24 cellular contexts compared by ENCODE assay signal in genomic region chr9:76101472-76101871, GRCh38.
DNase-seq lines count a peak whose midpoint lies in the region; ATAC-seq and TF ChIP-seq lines count a peak whose summit lies in the region.
"Had no signal": no experiment of that assay in that cellular context is flagged by ENCODE, and none has a peak within 500 bp of the region (broad histone marks: within the 10 kb centered on the region; RNA-seq: fewer than 3 reads in every experiment).

No MANE protein-coding gene starts in this region.

- H3K9me3 ChIP-seq in hepatocyte (ENCODE audit: low read depth): no peaks in the 10 kb centered on the region
- H3K9me3 ChIP-seq in PC-3 (ENCODE audit: low read length): no peaks in the 10 kb centered on the region
- no peaks in the 10 kb centered on the region for H3K9me3 ChIP-seq in H9 (ENCODE audit: control insufficient read depth, low read depth, low read length)
- no peaks in the 10 kb centered on the region for H3K9me3 ChIP-seq in lower lobe of right lung
- H3K9me3 ChIP-seq: Caco-2, HAP-1 had no signal

- BruUV-seq in PC-3 (replicated peaks; lab: Mats Ljungman, UMichigan): no TSS peak

- H2BK20ac ChIP-seq in H9 (ENCODE audit: low read depth, low read length, poor library complexity, severe bottlenecking): no peak overlapping the region

- peak overlapping the region; percentile 24 for H3K27ac Mint-ChIP-seq in activated naive CD8-positive, alpha-beta T cell
- no peak overlapping the region for H3K27ac Mint-ChIP-seq in activated naive CD8-positive, alpha-beta T cell treated with anti-CD3 and anti-CD28 coated beads, Interleukin-2, amount 50 U/mL, for 24 hours
- no peak overlapping the region; a peak in 3 of 7 replicates for H3K27ac Mint-ChIP-seq in H9

- POLR2A ChIA-PET in PC-3 (lab: Charles Lee; ENCODE audit: unreplicated experiment): no interaction called here

- DNase-seq in activated naive CD8-positive, alpha-beta T cell treated with anti-CD3 and anti-CD28 coated beads, Interleukin-2, amount 50 U/mL, for 24 hours: no peak
- DNase-seq in hepatocyte (ENCODE audit: low spot score): no peak
- DNase-seq in PC-3: no peak
- no peak for DNase-seq in H9
- DNase-seq in lower lobe of right lung: no peak
- DNase-seq in NCI-H2227 treated with DMSO at 0.1 percent for 48 hours (lab: John Stamatoyannopoulos, UW): no peak
- DNase-seq: 8988T; Caco-2; CD4-positive, alpha-beta memory T cell; DMS 273 treated with DMSO at 0.1 percent for 48 hours; DMS79 treated with DMSO at 0.1 percent for 48 hours; KG1; NCI-H1092; NCI-H1436; NCI-H187 treated with DMSO at 0.1 percent for 48 hours; NCI-H2107; NCI-H510A treated with DMSO at 0.1 percent for 48 hours; NCI-H748 treated with DMSO at 0.1 percent for 48 hours; NK-92 treated with Interleukin-12 subunit alpha and Interleukin-12 subunit beta, amount 100 ng/mL, for 24 hours had no signal

- H4K8ac ChIP-seq in H9 (replicated peaks; ENCODE audit: insufficient read length, low read depth, low read length): no peak overlapping the region

- no peaks in the 10 kb centered on the region for H3K27me3 Mint-ChIP-seq in activated naive CD8-positive, alpha-beta T cell
- H3K27me3 Mint-ChIP-seq in activated naive CD8-positive, alpha-beta T cell treated with anti-CD3 and anti-CD28 coated beads, Interleukin-2, amount 50 U/mL, for 24 hours: no peaks in the 10 kb centered on the region
- H3K27me3 Mint-ChIP-seq in H9 (ENCODE audit: low read depth): no peaks in the 10 kb centered on the region

- H3T11ph ChIP-seq in H9 (ENCODE audit: low read length): no peak overlapping the region

- peaks cover 19% of the 10 kb centered on the region for H3K4me1 ChIP-seq in hepatocyte (ENCODE audit: insufficient read depth)
- peaks cover 9% of the 10 kb centered on the region for H3K4me1 ChIP-seq in rectal smooth muscle tissue (ENCODE audit: control insufficient read depth, insufficient read depth, low read length)
- no peaks in the 10 kb centered on the region for H3K4me1 ChIP-seq in PC-3 (ENCODE audit: insufficient read depth, low read length)
- H3K4me1 ChIP-seq in H9 (ENCODE audit: insufficient read depth, low read length): peaks cover 3% of the 10 kb centered on the region; the same call in 1 of the 2 replicates
- H3K4me1 ChIP-seq in lower lobe of right lung: peaks cover 21% of the 10 kb centered on the region
- H3K4me1 ChIP-seq: BLaER1 treated with 17β-estradiol and CSF1 and Interleukin-3, amounts not matched to agents 10 nM and 100 nM; Caco-2; HAP-1 had no signal

- H3K4ac ChIP-seq in H9 (ENCODE audit: low read depth, low read length): no peak overlapping the region

- no peak overlapping the region for H3K56ac ChIP-seq in H9 (ENCODE audit: insufficient read length, low read depth, low read length)

- H2BK15ac ChIP-seq in H9 (ENCODE audit: low read depth, low read length): no peak overlapping the region

- 78% methylated on average over 1 of the region's 1 CpG for WGBS in hepatocyte (ENCODE audit: low lambda C conversion rate, missing lambda C conversion rate)
- WGBS in H9 (ENCODE audit: extremely low coverage, insufficient read length, low lambda C conversion rate): no CpG with 5 or more reads among the region's 1 CpG

- CTCF ChIA-PET in PC-3 (lab: Charles Lee): no interaction called here

- H3K9ac ChIP-seq in rectal smooth muscle tissue (ENCODE audit: low read length): no peak overlapping the region
- no peak overlapping the region for H3K9ac ChIP-seq in PC-3 (ENCODE audit: low read length)
- H3K9ac ChIP-seq in H9 (ENCODE audit: extremely low read depth, insufficient read length, low read length): no peak overlapping the region
- H3K9ac ChIP-seq: BLaER1 treated with 17β-estradiol and CSF1 and Interleukin-3, amounts not matched to agents 10 nM and 100 nM had no signal

- no peaks in the 10 kb centered on the region for H3K79me1 ChIP-seq in H9 (ENCODE audit: insufficient read depth, low read depth, low read length, poor library complexity, severe bottlenecking)

- H3K36me3 Mint-ChIP-seq in activated naive CD8-positive, alpha-beta T cell: peaks cover 42% of the 10 kb centered on the region
- peaks cover 6% of the 10 kb centered on the region for H3K36me3 Mint-ChIP-seq in activated naive CD8-positive, alpha-beta T cell treated with anti-CD3 and anti-CD28 coated beads, Interleukin-2, amount 50 U/mL, for 24 hours (ENCODE audit: low read depth)
- H3K36me3 Mint-ChIP-seq in H9 (ENCODE audit: insufficient read depth in 1 of 3, low read depth in 3 of 3): peaks cover 0 to 2% (median 0%) of the 10 kb centered on the region in 3 experiments; a peak in 2 of 7 replicates

- H4K20me1 ChIP-seq in hepatocyte (ENCODE audit: insufficient read depth, poor library complexity, severe bottlenecking): no peaks in the 10 kb centered on the region
- H4K20me1 ChIP-seq in PC-3 (ENCODE audit: low read length): no peaks in the 10 kb centered on the region
- no peaks in the 10 kb centered on the region for H4K20me1 ChIP-seq in H9 (ENCODE audit: control insufficient read depth, insufficient read depth, insufficient read length)
- H4K20me1 ChIP-seq: BLaER1 treated with 17β-estradiol and CSF1 and Interleukin-3, amounts not matched to agents 10 nM and 100 nM had no signal

- H3K36me3 ChIP-seq in hepatocyte (replicated peaks; ENCODE audit: insufficient read depth, low read depth) (no peaks in the 10 kb centered on the region), rectal smooth muscle tissue (ENCODE audit: control insufficient read depth, insufficient read depth, low read length) (peaks cover 2% of the 10 kb centered on the region), PC-3 (ENCODE audit: low read depth, low read length) (no peaks in the 10 kb centered on the region), lower lobe of right lung (peaks cover 13% of the 10 kb centered on the region)
- H3K36me3 ChIP-seq: BLaER1 treated with 17β-estradiol and CSF1 and Interleukin-3, amounts not matched to agents 10 nM and 100 nM; HAP-1 had no signal

- TF ChIP-seq CTCF in hepatocyte (IDR thresholded peaks at IDR 0.05; ENCODE audit: poor library complexity) (no peak), PC-3 (conservative IDR thresholded peaks at IDR 0.05; ENCODE audit: low read depth, low read length) (no peak), H9 (conservative IDR thresholded peaks at IDR 0.05) (no peak), lower lobe of right lung (IDR thresholded peaks at IDR 0.05) (no peak)

- no peaks in the 10 kb centered on the region for H3F3A ChIP-seq in PC-3 (ENCODE audit: low read length, unreplicated experiment)

- H2BK5ac ChIP-seq in H9 (ENCODE audit: insufficient read length, low read length): no peak overlapping the region

- H3K4me3 ChIP-seq in hepatocyte (no peak overlapping the region), rectal smooth muscle tissue (ENCODE audit: low read length) (no peak overlapping the region), PC-3 (ENCODE audit: low read length) (no peak overlapping the region), lower lobe of right lung (no peak overlapping the region)
- H3K4me3 ChIP-seq: BLaER1 treated with 17β-estradiol and CSF1 and Interleukin-3, amounts not matched to agents 10 nM and 100 nM; HAP-1 had no signal

- peaks cover 16% of the 10 kb centered on the region for H3K4me1 Mint-ChIP-seq in activated naive CD8-positive, alpha-beta T cell (ENCODE audit: low read depth)
- H3K4me1 Mint-ChIP-seq in activated naive CD8-positive, alpha-beta T cell treated with anti-CD3 and anti-CD28 coated beads, Interleukin-2, amount 50 U/mL, for 24 hours: peaks cover 3% of the 10 kb centered on the region
- peaks cover 6 to 10% of the 10 kb centered on the region in 2 experiments for H3K4me1 Mint-ChIP-seq in H9

- H2AFZ ChIP-seq in hepatocyte: no peak overlapping the region
- no peak overlapping the region for H2AFZ ChIP-seq in PC-3 (ENCODE audit: low read length)
- no peak overlapping the region for H2AFZ ChIP-seq in H9 (ENCODE audit: low read length)

- H3K4me3 Mint-ChIP-seq in activated naive CD8-positive, alpha-beta T cell: no peak overlapping the region
- H3K4me3 Mint-ChIP-seq in activated naive CD8-positive, alpha-beta T cell treated with anti-CD3 and anti-CD28 coated beads, Interleukin-2, amount 50 U/mL, for 24 hours: no peak overlapping the region
- H3K4me3 Mint-ChIP-seq in H9: no peak overlapping the region

- no peak overlapping the region for H3K14ac ChIP-seq in H9 (ENCODE audit: insufficient read depth, low read length)

- H2AK5ac ChIP-seq in H9 (ENCODE audit: insufficient read length, low read length): no peak overlapping the region

- no peaks in the 10 kb centered on the region for H3K9me2 ChIP-seq in hepatocyte (replicated peaks; ENCODE audit: insufficient read depth)
- no peaks in the 10 kb centered on the region for H3K9me2 ChIP-seq in PC-3 (replicated peaks; ENCODE audit: low read length)

- H2BK12ac ChIP-seq in H9 (ENCODE audit: insufficient read length, low read depth, low read length): no peak overlapping the region

- no peak overlapping the region for H4K5ac ChIP-seq in H9 (ENCODE audit: insufficient read length, low read depth, low read length)

- no peak for ATAC-seq in activated naive CD8-positive, alpha-beta T cell treated with anti-CD3 and anti-CD28 coated beads, Interleukin-2, amount 50 U/mL, for 24 hours
- ATAC-seq in PC-3 (no peak), lower lobe of right lung (no peak)
- ATAC-seq: Panc1 had no signal

- H3K23ac ChIP-seq in H9 (ENCODE audit: insufficient read length, low read depth, low read length): no peak overlapping the region

- H3K27ac ChIP-seq in hepatocyte (no peak overlapping the region), rectal smooth muscle tissue (ENCODE audit: low read depth, low read length) (peak overlapping the region; percentile 23), PC-3 (ENCODE audit: low read length) (no peak overlapping the region), H9 (ENCODE audit: insufficient read length, low read depth, low read length) (no peak overlapping the region), lower lobe of right lung (no peak overlapping the region)
- H3K27ac ChIP-seq: BLaER1 treated with 17β-estradiol and CSF1 and Interleukin-3, amounts not matched to agents 10 nM and 100 nM had no signal

- H3K79me2 ChIP-seq in hepatocyte (no peaks in the 10 kb centered on the region), PC-3 (ENCODE audit: low read length) (no peaks in the 10 kb centered on the region), H9 (ENCODE audit: insufficient read depth, low read length) (no peaks in the 10 kb centered on the region)

- no peaks in the 10 kb centered on the region for H3K9me3 Mint-ChIP-seq in activated naive CD8-positive, alpha-beta T cell (ENCODE audit: low read depth)
- no peaks in the 10 kb centered on the region for H3K9me3 Mint-ChIP-seq in activated naive CD8-positive, alpha-beta T cell treated with anti-CD3 and anti-CD28 coated beads, Interleukin-2, amount 50 U/mL, for 24 hours
- no peaks in the 10 kb centered on the region for H3K9me3 Mint-ChIP-seq in H9
- H3K9me3 Mint-ChIP-seq: CD4-positive, alpha-beta memory T cell had no signal

- no peak overlapping the region for H2BK120ac ChIP-seq in H9 (ENCODE audit: low read depth, low read length, poor library complexity, severe bottlenecking)

- H3K27me3 ChIP-seq in hepatocyte (no peaks in the 10 kb centered on the region), rectal smooth muscle tissue (ENCODE audit: control insufficient read depth, insufficient read depth, low read length) (no peaks in the 10 kb centered on the region), PC-3 (ENCODE audit: low read length) (no peaks in the 10 kb centered on the region), H9 (ENCODE audit: insufficient read depth, low read length) (no peaks in the 10 kb centered on the region), lower lobe of right lung (ENCODE audit: low read depth) (no peaks in the 10 kb centered on the region)
- H3K27me3 ChIP-seq: BLaER1 treated with 17β-estradiol and CSF1 and Interleukin-3, amounts not matched to agents 10 nM and 100 nM had no signal

- H4K91ac ChIP-seq in H9 (ENCODE audit: insufficient read length, low read depth, low read length): no peak overlapping the region

- no peak overlapping the region for H3K18ac ChIP-seq in H9 (ENCODE audit: insufficient read length, low read depth, low read length)

- H3K4me2 ChIP-seq in hepatocyte: peak overlapping the region; percentile 52
- H3K4me2 ChIP-seq in PC-3 (ENCODE audit: low read length): no peak overlapping the region
- H3K4me2 ChIP-seq in H9 (ENCODE audit: insufficient read depth, insufficient read length, low read length): no peak overlapping the region
- H3K4me2 ChIP-seq: BLaER1 treated with 17β-estradiol and CSF1 and Interleukin-3, amounts not matched to agents 10 nM and 100 nM had no signal

- no peaks in the 10 kb centered on the region for H3K23me2 ChIP-seq in H9 (ENCODE audit: insufficient read length, low read depth, low read length, poor library complexity, severe bottlenecking)

- intact Hi-C loops in PC-3 (cut with micrococcal nuclease) (no loop called here), lower lobe of right lung (cut with DNase I) (no loop called here)
